11 cellular contexts compared by ENCODE assay signal in genomic region chr1:155946633-155947219, GRCh38. TPM values are rescaled to one million over a fixed set of nuclear protein-coding genes. Genes with fewer than 3 reads are reported as not detected.
DNase-seq lines count a peak whose midpoint lies in the region; ATAC-seq and TF ChIP-seq lines count a peak whose summit lies in the region.
"Had no signal": no experiment of that assay in that cellular context is flagged by ENCODE, and none has a peak within 500 bp of the region (broad histone marks: within the 10 kb centered on the region; RNA-seq: fewer than 3 reads in every experiment).

No MANE protein-coding gene starts in this region.

- intact Hi-C loops in activated CD8-positive, alpha-beta T cell treated with anti-CD3 and anti-CD28 coated beads for 36 hours (cut with micrococcal nuclease), result loop anchor here (2.0 kb wide), 1 partner anchor 30 kb away; no protein-coding TSS in a partner anchor
- intact Hi-C loops in A673 (cut with micrococcal nuclease; ENCODE audit: unreplicated experiment), result no loop called here

- H3K36me3 Mint-ChIP-seq in activated CD8-positive, alpha-beta T cell treated with anti-CD3 and anti-CD28 coated beads for 36 hours (ENCODE audit: low read depth), result peaks cover 43% of the 10 kb centered on the region

- H3K27ac ChIP-seq in neutrophil (peak overlapping the region; percentile 83), A673 (ENCODE audit: low read depth, low read length, poor library complexity, severe bottlenecking) (no peak overlapping the region)
- H3K27ac ChIP-seq: psoas muscle had no signal

- H3K27me3 Mint-ChIP-seq in activated CD8-positive, alpha-beta T cell treated with anti-CD3 and anti-CD28 coated beads for 36 hours, result no peaks in the 10 kb centered on the region

- H3K4me1 ChIP-seq in neutrophil (ENCODE audit: control insufficient read depth in 1 of 2, insufficient read depth in 1 of 2, low read depth in 1 of 2, low read length in 1 of 2) (peaks cover 45 to 46% of the 10 kb centered on the region in 2 experiments), A673 (ENCODE audit: insufficient read depth, low read length, poor library complexity, severe bottlenecking) (peaks cover 2% of the 10 kb centered on the region)

- no peak for TF ChIP-seq CTCF in activated CD8-positive, alpha-beta T cell treated with anti-CD3 and anti-CD28 coated beads for 36 hours (IDR thresholded peaks at IDR 0.05)
- TF ChIP-seq CTCF in neutrophil (IDR thresholded peaks at IDR 0.05) (no peak), A673 (conservative IDR thresholded peaks at IDR 0.05; ENCODE audit: low read depth, low read length) (no peak)

- H3K9me3 ChIP-seq in neutrophil (peaks cover 3% of the 10 kb centered on the region), A673 (ENCODE audit: low read depth, low read length, poor library complexity, severe bottlenecking) (no peaks in the 10 kb centered on the region)
- H3K9me3 ChIP-seq: psoas muscle had no signal

- H3K4me1 Mint-ChIP-seq in activated CD8-positive, alpha-beta T cell treated with anti-CD3 and anti-CD28 coated beads for 36 hours (ENCODE audit: low read depth), result peaks cover 52% of the 10 kb centered on the region

- POLR2A ChIA-PET in activated CD8-positive, alpha-beta T cell treated with anti-CD3 and anti-CD28 coated beads for 36 hours (lab: Charles Lee), result interaction anchor here (1.0 to 10.2 kb wide), 9 partner anchors 8 to 336 kb away, joined by 4 to 128 read pairs (median 6); partner anchors contain the start of genes ARHGEF2, KHDC4 and SMG5
- POLR2A ChIA-PET in A673 (lab: Charles Lee; ENCODE audit: low non-redundant PET), result no interaction called here

- CTCF ChIA-PET in activated CD8-positive, alpha-beta T cell treated with anti-CD3 and anti-CD28 coated beads for 36 hours (lab: Charles Lee), result interaction anchor here (0.7 to 4.8 kb wide), 9 partner anchors 9 to 42 kb away, joined by 3 to 28 read pairs (median 4); partner anchors contain the start of gene ARHGEF2
- CTCF ChIA-PET in A673 (lab: Charles Lee), result no interaction called here

- H3K27me3 ChIP-seq in neutrophil, result no peaks in the 10 kb centered on the region
- H3K27me3 ChIP-seq in A673 (replicated peaks; ENCODE audit: insufficient read depth, low read depth, low read length, poor library complexity), result no peaks in the 10 kb centered on the region

- DNase-seq in NOMO-1 treated with DMSO at 0.1 percent for 48 hours (lab: John Stamatoyannopoulos, UW; ENCODE audit: unreplicated experiment) (peak; percentile 36), NOMO-1 treated with dmso at 0.1 percent for 144 hours (lab: John Stamatoyannopoulos, UW; ENCODE audit: unreplicated experiment) (no peak), A673 (ENCODE audit: low spot score) (no peak)
- DNase-seq in activated CD8-positive, alpha-beta T cell treated with anti-CD3 and anti-CD28 coated beads for 36 hours, result no peak
- DNase-seq: psoas muscle had no signal

- ATAC-seq in HG02840 (IDR thresholded peaks at IDR 0.05; ENCODE audit: low FRiP score, unreplicated experiment) (peak; percentile 16), HG02852 (IDR thresholded peaks at IDR 0.05; ENCODE audit: unreplicated experiment) (no peak), HG03039 (IDR thresholded peaks at IDR 0.05; ENCODE audit: unreplicated experiment) (no peak)
- peak; percentile 37 for ATAC-seq in activated CD8-positive, alpha-beta T cell treated with anti-CD3 and anti-CD28 coated beads for 36 hours

- BruUV-seq in A673 (replicated peaks; lab: Mats Ljungman, UMichigan), result no TSS peak

- H3K36me3 ChIP-seq in neutrophil, result peaks cover 72% of the 10 kb centered on the region
- H3K36me3 ChIP-seq in A673 (ENCODE audit: insufficient read depth, low read length, poor library complexity, severe bottlenecking), result peaks cover 52% of the 10 kb centered on the region

- peak overlapping the region; percentile 88 for H3K27ac Mint-ChIP-seq in activated CD8-positive, alpha-beta T cell treated with anti-CD3 and anti-CD28 coated beads for 36 hours

- peak overlapping the region; percentile 55 for H3K4me3 Mint-ChIP-seq in activated CD8-positive, alpha-beta T cell treated with anti-CD3 and anti-CD28 coated beads for 36 hours

- peak overlapping the region in 1 of 2 experiments; percentile 3 for H3K4me3 ChIP-seq in neutrophil (ENCODE audit: low read depth in 1 of 2, low read length in 1 of 2)
- H3K4me3 ChIP-seq in A673 (ENCODE audit: low read depth, low read length, poor library complexity, severe bottlenecking), result no peak overlapping the region
- H3K4me3 ChIP-seq: psoas muscle had no signal

- no peaks in the 10 kb centered on the region for H3K9me3 Mint-ChIP-seq in activated CD8-positive, alpha-beta T cell treated with anti-CD3 and anti-CD28 coated beads for 36 hours

RNA-seq across cellular contexts. Expression of gene RXFP4, which starts 5.3 kb away (rescaled TPM):
- total RNA-seq in activated CD8-positive, alpha-beta T cell treated with anti-CD3 and anti-CD28 coated beads for 36 hours, result not detected
- total RNA-seq in A673 (2021), result not detected in 2 replicates
- total RNA-seq: A172, glomerular endothelial cell, psoas muscle had no signal

RNA-seq across cellular contexts. Expression of gene KHDC4, which starts 12.5 kb away (rescaled TPM):
- 10 to 100 TPM; 68.1 to 71.3 TPM for total RNA-seq in activated CD8-positive, alpha-beta T cell treated with anti-CD3 and anti-CD28 coated beads for 36 hours
- 92.7 and 93.3 TPM in 2 replicates for total RNA-seq in A673 (2021)

RNA-seq across cellular contexts. Expression of gene ARHGEF2, which starts 31.6 kb away (rescaled TPM):
- 100 to 1,000 TPM; 147 to 150 TPM for total RNA-seq in activated CD8-positive, alpha-beta T cell treated with anti-CD3 and anti-CD28 coated beads for 36 hours
- 148 and 161 TPM in 2 replicates for total RNA-seq in A673 (2021)

RNA-seq across cellular contexts. Expression of gene RIT1, which starts 35.6 kb away (rescaled TPM):
- 10 to 100 TPM; 21.6 to 24.1 TPM for total RNA-seq in activated CD8-positive, alpha-beta T cell treated with anti-CD3 and anti-CD28 coated beads for 36 hours
- 27.5 and 29.6 TPM in 2 replicates for total RNA-seq in A673 (2021)

Comparison
In these comparisons a context has a peak if more than half of its experiments do, and no peak if none do; other contexts are left out.
1. ATAC-seq: peak in HG02840 (single experiment) and activated CD8-positive, alpha-beta T cell treated with anti-CD3 and anti-CD28 coated beads for 36 hours (single experiment); none in HG02852 (single experiment) and HG03039 (single experiment).